ENCODE assay signal across 8 cellular contexts in the genomic region with DNA sequence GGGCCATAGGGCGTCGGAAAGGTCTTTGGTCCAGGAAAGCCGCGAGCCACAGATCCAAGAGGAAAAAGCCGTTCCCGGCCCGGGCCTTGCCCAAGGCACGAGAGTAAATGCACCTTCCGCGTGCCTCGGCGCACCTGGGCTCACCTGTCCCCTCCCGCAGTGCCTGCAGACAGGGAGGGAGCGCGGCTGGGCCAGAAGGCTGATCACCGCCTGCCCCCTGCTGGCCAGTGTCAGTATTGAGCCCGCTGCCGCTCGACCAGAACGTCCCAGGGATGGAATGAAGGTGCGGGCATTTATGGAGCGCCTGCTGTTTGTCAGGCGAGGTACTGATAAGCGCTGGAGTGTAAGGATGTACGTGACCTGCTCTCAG. TPM values are rescaled to one million over a fixed set of nuclear protein-coding genes. Genes with fewer than 3 reads are reported as not detected.
DNase-seq lines count a peak whose midpoint lies in the region; ATAC-seq and TF ChIP-seq lines count a peak whose summit lies in the region.

No MANE protein-coding gene starts in this region.

- peak overlapping the region; percentile 59 to 82 (median 72) for H3K27ac ChIP-seq in upper lobe of left lung

- peaks cover 11% of the 10 kb centered on the region for H3K4me1 Mint-ChIP-seq in T-helper 1 cell treated with Interleukin-12 subunit alpha and Interleukin-12 subunit beta and Interleukin-4 antibody, amounts not matched to agents 30 μg/mL and 1 μg/mL, for 36 hours (ENCODE audit: low read depth)

- DNase-seq in D341Med (ENCODE audit: low spot score): peak; percentile 89
- peak; percentile 50 for DNase-seq in H4 (ENCODE audit: low spot score)
- peak; percentile 84 to 90 (median 88) for DNase-seq in NCI-H1417 (lab: John Stamatoyannopoulos, UW)
- DNase-seq in amniotic epithelial cell (ENCODE audit: low read depth): peak; percentile 75
- DNase-seq in left ventricle myocardium superior: peak; percentile 90
- peak; percentile 95 for DNase-seq in posterior vena cava (ENCODE audit: low spot score)
- peak; percentile 93 to 95 for DNase-seq in upper lobe of left lung

- peak overlapping the region in 3 of 4 donors; percentile 41 to 55 (median 46) for H3K4me3 ChIP-seq in upper lobe of left lung

- H3K4me1 ChIP-seq in upper lobe of left lung: peaks cover 10 to 27% (median 18%) of the 10 kb centered on the region in 4 donors

- intact Hi-C loops in left ventricle myocardium superior (cut with micrococcal nuclease) (loop anchor here (1.0 to 10.0 kb wide), 3 partner anchors 75 to 205 kb away; no protein-coding TSS in a partner anchor), posterior vena cava (cut with DNase I) (loop anchor here (1.0 to 5.0 kb wide), 3 partner anchors 67 to 173 kb away; no protein-coding TSS in a partner anchor)

- peak overlapping the region; percentile 80 for H3K4me3 Mint-ChIP-seq in T-helper 1 cell treated with Interleukin-12 subunit alpha and Interleukin-12 subunit beta and Interleukin-4 antibody, amounts not matched to agents 30 μg/mL and 1 μg/mL, for 36 hours

- 3 to 8% methylated on average over 13 to 25 of the region's 25 CpGs for WGBS in upper lobe of left lung, 2 donors

- peak in 1 of 4 donors; percentile 20 for TF ChIP-seq EP300 in upper lobe of left lung (IDR thresholded peaks at IDR 0.05)

- no peak for TF ChIP-seq POLR2A in upper lobe of left lung (IDR thresholded peaks at IDR 0.05)

- peak overlapping the region; percentile 70 for H3K27ac Mint-ChIP-seq in T-helper 1 cell treated with Interleukin-12 subunit alpha and Interleukin-12 subunit beta and Interleukin-4 antibody, amounts not matched to agents 30 μg/mL and 1 μg/mL, for 36 hours

- H3K36me3 Mint-ChIP-seq in T-helper 1 cell treated with Interleukin-12 subunit alpha and Interleukin-12 subunit beta and Interleukin-4 antibody, amounts not matched to agents 30 μg/mL and 1 μg/mL, for 36 hours (ENCODE audit: low read depth): no peaks in the 10 kb centered on the region

- no peaks in the 10 kb centered on the region for H3K9me3 ChIP-seq in upper lobe of left lung

- no peaks in the 10 kb centered on the region for H3K9me3 Mint-ChIP-seq in T-helper 1 cell treated with Interleukin-12 subunit alpha and Interleukin-12 subunit beta and Interleukin-4 antibody, amounts not matched to agents 30 μg/mL and 1 μg/mL, for 36 hours

- peak; percentile 95 to 99 (median 98) for TF ChIP-seq CTCF in upper lobe of left lung (IDR thresholded peaks at IDR 0.05)

- no peaks in the 10 kb centered on the region for H3K27me3 ChIP-seq in upper lobe of left lung

- peaks cover 6% of the 10 kb centered on the region for H3K27me3 Mint-ChIP-seq in T-helper 1 cell treated with Interleukin-12 subunit alpha and Interleukin-12 subunit beta and Interleukin-4 antibody, amounts not matched to agents 30 μg/mL and 1 μg/mL, for 36 hours (ENCODE audit: low read depth)

- no peaks in the 10 kb centered on the region for H3K36me3 ChIP-seq in upper lobe of left lung

- ATAC-seq in left ventricle myocardium superior: peak; percentile 79
- ATAC-seq in upper lobe of left lung (ENCODE audit: low FRiP score in 2 of 2): peak; percentile 93 to 96

RNA-seq across cellular contexts. Expression of a gene that starts 0.7 kb away (rescaled TPM):
- total RNA-seq in H4 (2014; rRNA removed; shearing (Covaris generic)): 0.33 and 0.79 TPM in 2 replicates
- total RNA-seq in left ventricle myocardium superior (22.9 TPM), posterior vena cava (10 to 100 TPM; 12.7 to 17.6 TPM), upper lobe of left lung (10 to 100 TPM in 5 of 6 donors, 1 to 10 TPM in 1; 9.4 to 78.6 (median 14.2) TPM)

RNA-seq across cellular contexts. Expression of a gene that starts 22.4 kb away (rescaled TPM):
- total RNA-seq in H4 (2014; rRNA removed; shearing (Covaris generic)): 5.6 and 7.6 TPM in 2 replicates
- 37.8 TPM for total RNA-seq in left ventricle myocardium superior
- total RNA-seq in posterior vena cava: 10 to 100 TPM; 88.2 to 92.9 TPM
- total RNA-seq in upper lobe of left lung: 10 to 100 TPM; 30.4 to 57.5 (median 44.9) TPM

RNA-seq across cellular contexts. Expression of a gene that starts 26.7 kb away (rescaled TPM):
- total RNA-seq in H4 (2014; rRNA removed; shearing (Covaris generic)): not detected in 2 replicates
- 4.3 TPM for total RNA-seq in left ventricle myocardium superior
- 1 to 10 TPM; 1.4 to 2.3 TPM for total RNA-seq in posterior vena cava
- under 1 TPM in 4 of 6 donors, not detected in 2; 0.06 to 0.61 (median 0.16) TPM for total RNA-seq in upper lobe of left lung

Comparison
In these comparisons a context has a peak if more than half of its experiments do, and no peak if none do; other contexts are left out.
1. Peak in every context shown above with its lines: DNase-seq, ATAC-seq, H3K4me3 ChIP-seq and H3K27ac ChIP-seq.